In the genomic region with DNA sequence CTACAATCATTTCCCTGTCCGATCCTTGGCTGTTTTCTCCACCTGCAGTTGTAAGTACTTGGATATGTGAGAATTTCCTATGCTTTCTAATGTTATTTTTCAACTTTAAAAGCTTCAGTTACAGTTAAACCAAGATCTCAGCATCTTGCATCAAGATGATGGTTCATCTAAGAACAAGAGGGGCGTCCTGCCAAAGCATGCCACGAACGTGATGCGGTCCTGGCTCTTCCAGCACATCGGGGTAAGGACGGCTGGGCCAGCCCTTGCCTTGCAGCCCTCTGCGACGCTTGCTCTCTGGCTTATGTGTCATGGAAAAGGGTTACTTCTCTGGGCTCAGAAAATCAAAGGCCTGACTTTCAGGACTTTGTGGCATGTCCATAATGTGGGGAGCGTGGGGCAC, we compare ENCODE assay signal across 22 cellular contexts. TPM values are rescaled to one million over a fixed set of nuclear protein-coding genes. Genes with fewer than 3 reads are reported as not detected.
DNase-seq lines count a peak whose midpoint lies in the region; ATAC-seq, FAIRE-seq and TF ChIP-seq lines count a peak whose summit lies in the region.
"Had no signal": no experiment of that assay in that cellular context is flagged by ENCODE, and none has a peak within 500 bp of the region (broad histone marks: within the 10 kb centered on the region; RNA-seq: fewer than 3 reads in every experiment).

No MANE protein-coding gene starts in this region.

- peak overlapping the region; percentile 61; the same call in 1 of the 2 replicates for H3K4me2 ChIP-seq in OCI-LY7 (ENCODE audit: low read length)

- ATAC-seq in activated CD8-positive, alpha-beta T cell treated with anti-CD3 and anti-CD28 coated beads, Interleukin-2, amount 10 ng/mL, durations not matched to agents 7 days and 5 days = no peak
- no peak for ATAC-seq in activated CD8-positive, alpha-beta T cell treated with anti-CD3 and anti-CD28 coated beads for 36 hours
- ATAC-seq in HG03139 (IDR thresholded peaks at IDR 0.05; ENCODE audit: unreplicated experiment) = no peak
- ATAC-seq: K562 had no signal

- no peak overlapping the region for H3K4me3 ChIP-seq in OCI-LY7 (ENCODE audit: low read depth, low read length, poor library complexity, severe bottlenecking)
- no peak overlapping the region for H3K4me3 ChIP-seq in effector memory CD4-positive, alpha-beta T cell (ENCODE audit: insufficient read depth, low read depth, low read length, poor library complexity, severe bottlenecking)
- H3K4me3 ChIP-seq: K562 had no signal

- peaks cover 55% of the 10 kb centered on the region for H3K36me3 ChIP-seq in OCI-LY7 (ENCODE audit: insufficient read depth, low read length)
- peaks cover 49% of the 10 kb centered on the region for H3K36me3 ChIP-seq in effector memory CD4-positive, alpha-beta T cell (ENCODE audit: control insufficient read depth, insufficient read depth, low read length)

- H3K4me1 Mint-ChIP-seq in activated CD8-positive, alpha-beta T cell treated with anti-CD3 and anti-CD28 coated beads, Interleukin-2, amount 10 ng/mL, durations not matched to agents 7 days and 5 days (ENCODE audit: low read depth) = no peaks in the 10 kb centered on the region
- H3K4me1 Mint-ChIP-seq in activated CD8-positive, alpha-beta T cell treated with anti-CD3 and anti-CD28 coated beads for 36 hours (ENCODE audit: low read depth) = no peaks in the 10 kb centered on the region
- H3K4me1 Mint-ChIP-seq in neural crest cell = no peaks in the 10 kb centered on the region

- no TSS peak for BruUV-seq in OCI-LY7 (replicated peaks; lab: Mats Ljungman, UMichigan)

- H3K9me3 Mint-ChIP-seq in activated CD8-positive, alpha-beta T cell treated with anti-CD3 and anti-CD28 coated beads, Interleukin-2, amount 10 ng/mL, durations not matched to agents 7 days and 5 days (ENCODE audit: insufficient read depth) = no peaks in the 10 kb centered on the region
- H3K9me3 Mint-ChIP-seq in activated CD8-positive, alpha-beta T cell treated with anti-CD3 and anti-CD28 coated beads for 36 hours = no peaks in the 10 kb centered on the region
- H3K9me3 Mint-ChIP-seq in neural crest cell = no peaks in the 10 kb centered on the region

- CTCF ChIA-PET in activated CD8-positive, alpha-beta T cell treated with anti-CD3 and anti-CD28 coated beads, Interleukin-2, amount 10 ng/mL, durations not matched to agents 7 days and 5 days (lab: Charles Lee) = no interaction called here
- CTCF ChIA-PET in activated CD8-positive, alpha-beta T cell treated with anti-CD3 and anti-CD28 coated beads for 36 hours (lab: Charles Lee) = no interaction called here
- CTCF ChIA-PET in OCI-LY7 (lab: Charles Lee; ENCODE audit: unreplicated experiment) = no interaction called here

- H4K20me1 ChIP-seq in OCI-LY7 (ENCODE audit: insufficient read depth, low read length) = no peaks in the 10 kb centered on the region

- H3K27me3 Mint-ChIP-seq in activated CD8-positive, alpha-beta T cell treated with anti-CD3 and anti-CD28 coated beads, Interleukin-2, amount 10 ng/mL, durations not matched to agents 7 days and 5 days (ENCODE audit: low read depth) = no peaks in the 10 kb centered on the region
- no peaks in the 10 kb centered on the region for H3K27me3 Mint-ChIP-seq in activated CD8-positive, alpha-beta T cell treated with anti-CD3 and anti-CD28 coated beads for 36 hours
- no peaks in the 10 kb centered on the region for H3K27me3 Mint-ChIP-seq in neural crest cell (ENCODE audit: low read depth)

- FAIRE-seq in RCC 7860 (lab: Jason Lieb, UNC) = no peak
- FAIRE-seq: D721Med, K562 had no signal

- H3K4me1 ChIP-seq in OCI-LY7 (ENCODE audit: insufficient read depth, low read length, poor library complexity, severe bottlenecking) = peaks cover 30% of the 10 kb centered on the region
- H3K4me1 ChIP-seq in effector memory CD4-positive, alpha-beta T cell (ENCODE audit: control insufficient read depth, insufficient read depth, low read length, poor library complexity, severe bottlenecking) = no peaks in the 10 kb centered on the region

- no peak for DNase-seq in activated CD8-positive, alpha-beta T cell treated with anti-CD3 and anti-CD28 coated beads, Interleukin-2, amount 10 ng/mL, durations not matched to agents 7 days and 5 days
- no peak for DNase-seq in activated CD8-positive, alpha-beta T cell treated with anti-CD3 and anti-CD28 coated beads for 36 hours
- DNase-seq in OCI-LY7 (ENCODE audit: low spot score) (no peak), neural crest cell (ENCODE audit: low read depth, low spot score) (no peak), RCC 7860 (ENCODE audit: low spot score) (no peak), SIG-M5 (lab: John Stamatoyannopoulos, UW) (no peak)
- DNase-seq in effector memory CD4-positive, alpha-beta T cell = no peak
- DNase-seq: DMS53, EL, GF-D8, HCEC 1CT, MM.1S, NCI-H1048, NCI-H1417 treated with DMSO at 0.1 percent for 48 hours, NCI-H187, NCI-H446, NCI-H526, Right ventricle myocardium superior had no signal

- H3K9me2 ChIP-seq in OCI-LY7 (ENCODE audit: insufficient read depth, low read length) = no peaks in the 10 kb centered on the region

- peak overlapping the region; percentile 78 for H3K27ac ChIP-seq in OCI-LY7 (ENCODE audit: low read depth, low read length, poor library complexity, severe bottlenecking)
- no peak overlapping the region for H3K27ac ChIP-seq in effector memory CD4-positive, alpha-beta T cell (ENCODE audit: insufficient read depth, low read length, poor library complexity, severe bottlenecking)
- H3K27ac ChIP-seq: 22Rv1 had no signal

- no peaks in the 10 kb centered on the region for H3K9me3 ChIP-seq in OCI-LY7 (ENCODE audit: low read length)
- H3K9me3 ChIP-seq in effector memory CD4-positive, alpha-beta T cell (ENCODE audit: control insufficient read depth, low read length) = no peaks in the 10 kb centered on the region

- H3K79me2 ChIP-seq in OCI-LY7 (ENCODE audit: insufficient read depth, low read depth, low read length) = no peaks in the 10 kb centered on the region

- H3K27ac Mint-ChIP-seq in activated CD8-positive, alpha-beta T cell treated with anti-CD3 and anti-CD28 coated beads, Interleukin-2, amount 10 ng/mL, durations not matched to agents 7 days and 5 days = peak overlapping the region; percentile 40
- no peak overlapping the region for H3K27ac Mint-ChIP-seq in activated CD8-positive, alpha-beta T cell treated with anti-CD3 and anti-CD28 coated beads for 36 hours
- peak overlapping the region; percentile 51 for H3K27ac Mint-ChIP-seq in neural crest cell (ENCODE audit: unreplicated experiment)

- no peak for TF ChIP-seq CTCF in activated CD8-positive, alpha-beta T cell treated with anti-CD3 and anti-CD28 coated beads for 36 hours (IDR thresholded peaks at IDR 0.05)
- no peak for TF ChIP-seq CTCF in OCI-LY7 (conservative IDR thresholded peaks at IDR 0.05; ENCODE audit: low read length)
- TF ChIP-seq CTCF in neural crest cell (conservative IDR thresholded peaks at IDR 0.05) = no peak

- no peaks in the 10 kb centered on the region for H3K27me3 ChIP-seq in effector memory CD4-positive, alpha-beta T cell (replicated peaks; ENCODE audit: control insufficient read depth, insufficient read depth, low read length, poor library complexity, severe bottlenecking)

- intact Hi-C loops in activated CD8-positive, alpha-beta T cell treated with anti-CD3 and anti-CD28 coated beads for 36 hours (cut with micrococcal nuclease) = no loop called here
- intact Hi-C loops in OCI-LY7 (cut with micrococcal nuclease; ENCODE audit: unreplicated experiment) = no loop called here

- H3K4me3 Mint-ChIP-seq in activated CD8-positive, alpha-beta T cell treated with anti-CD3 and anti-CD28 coated beads, Interleukin-2, amount 10 ng/mL, durations not matched to agents 7 days and 5 days = no peak overlapping the region
- H3K4me3 Mint-ChIP-seq in activated CD8-positive, alpha-beta T cell treated with anti-CD3 and anti-CD28 coated beads for 36 hours = no peak overlapping the region
- no peak overlapping the region for H3K4me3 Mint-ChIP-seq in neural crest cell

- POLR2A ChIA-PET in activated CD8-positive, alpha-beta T cell treated with anti-CD3 and anti-CD28 coated beads, Interleukin-2, amount 10 ng/mL, durations not matched to agents 7 days and 5 days (lab: Charles Lee) = no interaction called here
- POLR2A ChIA-PET in activated CD8-positive, alpha-beta T cell treated with anti-CD3 and anti-CD28 coated beads for 36 hours (lab: Charles Lee) = no interaction called here
- POLR2A ChIA-PET in OCI-LY7 (lab: Charles Lee) = no interaction called here

- no peak overlapping the region for H2AFZ ChIP-seq in OCI-LY7 (ENCODE audit: low read length)

- H3K36me3 Mint-ChIP-seq in activated CD8-positive, alpha-beta T cell treated with anti-CD3 and anti-CD28 coated beads, Interleukin-2, amount 10 ng/mL, durations not matched to agents 7 days and 5 days (ENCODE audit: low read depth) = peaks cover 35% of the 10 kb centered on the region
- peaks cover 15% of the 10 kb centered on the region for H3K36me3 Mint-ChIP-seq in activated CD8-positive, alpha-beta T cell treated with anti-CD3 and anti-CD28 coated beads for 36 hours (ENCODE audit: low read depth)
- no peaks in the 10 kb centered on the region for H3K36me3 Mint-ChIP-seq in neural crest cell (ENCODE audit: low read depth)

RNA-seq across cellular contexts. Expression of gene PKNOX1, which starts 46.8 kb away (rescaled TPM):
- 10 to 100 TPM; 23.9 to 25.3 TPM for total RNA-seq in activated CD8-positive, alpha-beta T cell treated with anti-CD3 and anti-CD28 coated beads, Interleukin-2, amount 10 ng/mL, durations not matched to agents 7 days and 5 days
- 10 to 100 TPM; 12.6 to 14.1 TPM for total RNA-seq in activated CD8-positive, alpha-beta T cell treated with anti-CD3 and anti-CD28 coated beads for 36 hours
- total RNA-seq in OCI-LY7 (2014; rRNA removed; shearing (Covaris generic)) = 23.7 and 25.5 TPM in 2 replicates
- total RNA-seq in OCI-LY7 (2022) (23.4 and 32.9 TPM in 2 replicates), neural crest cell (13.6 and 19.3 TPM in 2 replicates)

RNA-seq across cellular contexts. Expression of gene CBS, which starts 54.4 kb away (rescaled TPM):
- 10 to 100 TPM; 49.5 to 55.2 TPM for total RNA-seq in activated CD8-positive, alpha-beta T cell treated with anti-CD3 and anti-CD28 coated beads, Interleukin-2, amount 10 ng/mL, durations not matched to agents 7 days and 5 days
- 10 to 100 TPM; 91.3 to 91.9 TPM for total RNA-seq in activated CD8-positive, alpha-beta T cell treated with anti-CD3 and anti-CD28 coated beads for 36 hours
- total RNA-seq in OCI-LY7 (2014; rRNA removed; shearing (Covaris generic)) = 222 and 263 TPM in 2 replicates
- total RNA-seq in OCI-LY7 (2022) = 435 and 436 TPM in 2 replicates
- 157 and 165 TPM in 2 replicates for total RNA-seq in neural crest cell
